Comparison of ENCODE assay signal across 2 cellular contexts in genomic region chr1:74726063-74726462, GRCh38.
TF ChIP-seq lines count a peak whose summit lies in the region.

No MANE protein-coding gene starts in this region.

TF ChIP-seq in HEK293, 187 proteins besides CTCF, POLR2A, EP300 and RAD21:
- peak; percentile 49 for TF ChIP-seq SETDB1 (IDR thresholded peaks at IDR 0.05; ENCODE audit: insufficient read length, low read length)
- no peak for TF ChIP-seq ZXDB (tag by site-specific recombination; IDR thresholded peaks at IDR 0.05)

TF ChIP-seq in K562, 482 proteins besides CTCF, POLR2A, EP300 and RAD21:
- TF ChIP-seq ZFP36 (IDR thresholded peaks at IDR 0.05; ENCODE audit: low read depth, low read length, partially characterized antibody) (peak; percentile 46), ZZZ3 (IDR thresholded peaks at IDR 0.05) (no peak), KHSRP (IDR thresholded peaks at IDR 0.05) (no peak), CXXC5 (CRISPR knock-in tag; IDR thresholded peaks at IDR 0.05) (no peak), FOS (IDR thresholded peaks at IDR 0.05; ENCODE audit: extremely low read depth, insufficient read length) (no peak), CBX3 (IDR thresholded peaks at IDR 0.05; ENCODE audit: borderline replicate concordance in 1 of 2, low read length in 2 of 2) (peak in 1 of 2 experiments; percentile 90; a peak in 2 of 3 replicates), CBX5 (IDR thresholded peaks at IDR 0.05; ENCODE audit: borderline replicate concordance, low read depth) (peak; percentile 95), KLF13 (tag; IDR thresholded peaks at IDR 0.05; ENCODE audit: borderline replicate concordance, low read depth) (no peak), ZNF551 (CRISPR knock-in tag; IDR thresholded peaks at IDR 0.05) (no peak), ZBTB8A (IDR thresholded peaks at IDR 0.05; ENCODE audit: partially characterized antibody) (no peak), MAFK (IDR thresholded peaks at IDR 0.05; ENCODE audit: low read length) (no peak), CBX1 (IDR thresholded peaks at IDR 0.05; ENCODE audit: low read depth) (peak; percentile 37; the same call in 1 of the 2 replicates), CC2D1A (IDR thresholded peaks at IDR 0.05) (no peak), ATF2 (CRISPR knock-in tag; IDR thresholded peaks at IDR 0.05) (no peak), CSDE1 (IDR thresholded peaks at IDR 0.05) (no peak), TRIM28 (IDR thresholded peaks at IDR 0.05) (peak; percentile 73; the same call in 1 of the 2 replicates), ZNF436 (CRISPR knock-in tag; IDR thresholded peaks at IDR 0.05) (no peak), DNMT1 (IDR thresholded peaks at IDR 0.05) (no peak), MYNN (IDR thresholded peaks at IDR 0.05) (no peak), MYNN (CRISPR knock-in tag; IDR thresholded peaks at IDR 0.05) (no peak), TRIM24 (IDR thresholded peaks at IDR 0.05) (peak in 1 of 2 experiments; percentile 24; a peak in 1 of 4 replicates), ZNF830 (CRISPR knock-in tag; IDR thresholded peaks at IDR 0.05) (no peak)
